In the genomic region with DNA sequence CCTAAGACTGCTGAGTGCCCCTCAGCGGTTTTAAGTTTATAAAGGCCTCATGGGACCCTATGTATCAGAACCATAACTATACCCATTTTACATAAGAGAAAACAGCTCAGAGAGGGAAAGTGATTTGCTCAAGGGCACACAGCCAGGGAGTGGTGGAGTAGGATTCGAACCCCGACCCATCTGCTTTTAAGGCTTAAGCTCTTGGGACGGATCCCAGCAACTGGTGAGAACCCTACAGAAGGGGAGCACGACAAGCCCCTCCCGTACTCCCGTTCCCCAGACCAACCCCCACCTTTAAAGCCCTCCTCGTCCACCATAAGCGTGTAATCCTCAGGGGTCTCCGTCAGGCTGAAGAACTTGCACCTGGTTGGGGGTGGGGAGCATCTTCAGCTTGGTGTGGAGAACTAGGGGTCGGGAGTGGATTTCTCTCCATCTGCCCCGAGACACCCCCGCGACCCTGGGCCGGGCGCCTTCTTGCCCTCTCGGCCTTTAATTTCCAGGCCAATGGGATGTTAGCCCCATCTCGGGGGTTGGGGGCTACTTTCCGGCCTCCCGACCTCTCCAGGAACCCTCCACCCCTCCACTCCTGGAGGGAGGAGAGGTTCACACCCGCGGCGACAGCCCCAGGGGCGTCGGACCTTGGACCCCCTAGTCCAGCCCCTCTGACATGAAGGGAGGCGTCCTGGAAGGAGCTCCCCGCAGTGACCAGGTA, we compare ENCODE assay signal across 8 cellular contexts. TPM values are rescaled to one million over a fixed set of nuclear protein-coding genes. Genes with fewer than 3 reads are reported as not detected.
DNase-seq lines count a peak whose midpoint lies in the region; ATAC-seq and TF ChIP-seq lines count a peak whose summit lies in the region.

No MANE protein-coding gene starts in this region.

- no peak for ATAC-seq in Right ventricle myocardium inferior
- no peak for ATAC-seq in left cardiac atrium

- no peak overlapping the region for H2AFZ ChIP-seq in mesenchymal stem cell (ENCODE audit: low read depth, low read length)

- peak overlapping the region; percentile 33 to 79 for H3K18ac ChIP-seq in mesenchymal stem cell (ENCODE audit: low read depth in 1 of 2, low read length in 2 of 2)

- peak overlapping the region; percentile 48 for H2BK5ac ChIP-seq in mesenchymal stem cell (ENCODE audit: low read depth, low read length, poor library complexity, severe bottlenecking)

- H3K23ac ChIP-seq in mesenchymal stem cell (ENCODE audit: low read length in 2 of 2): no peak overlapping the region

- intact Hi-C loops in Right ventricle myocardium inferior (cut with DNase I): loop anchor here (1.0 kb wide), 3 partner anchors 38 to 99 kb away; a partner anchor contains a TSS
- intact Hi-C loops in left cardiac atrium (cut with DNase I): loop anchor here in 1 of 2 donors (5.0 kb wide), 1 partner anchor 99 kb away; a partner anchor contains a TSS

- no peaks in the 10 kb centered on the region for H3K9me3 Mint-ChIP-seq in brain

- H3K79me1 ChIP-seq in mesenchymal stem cell (replicated peaks; ENCODE audit: low read length, poor library complexity, severe bottlenecking): peaks cover 13% of the 10 kb centered on the region

- DNase-seq in Right ventricle myocardium inferior (ENCODE audit: missing footprints) (peak; percentile 68), left cardiac atrium (no peak), mesenchymal stem cell (no peak), NOMO-1 treated with DMSO at 0.1 percent for 48 hours (lab: John Stamatoyannopoulos, UW; ENCODE audit: unreplicated experiment) (no peak), D341Med (ENCODE audit: low spot score) (no peak), T-helper 9 cell (no peak)

- no peaks in the 10 kb centered on the region for H3K27me3 ChIP-seq in mesenchymal stem cell (ENCODE audit: control insufficient read depth in 1 of 2, insufficient read depth in 1 of 2, low read length in 2 of 2)

- peak overlapping the region; percentile 91 for H3K9ac ChIP-seq in mesenchymal stem cell (ENCODE audit: low read length)

- H3K36me3 Mint-ChIP-seq in brain: peaks cover 4% of the 10 kb centered on the region

- H3K14ac ChIP-seq in mesenchymal stem cell (ENCODE audit: low read length in 2 of 2): peak overlapping the region in 1 of 2 experiments; percentile 14

- H4K8ac ChIP-seq in mesenchymal stem cell (ENCODE audit: low read length): no peak overlapping the region

- 16% methylated on average over 23 of the region's 27 CpGs for WGBS in mesenchymal stem cell
- WGBS in urinary bladder: 8% methylated on average over 27 of the region's 27 CpGs

- H4K91ac ChIP-seq in mesenchymal stem cell (ENCODE audit: low read length): peak overlapping the region; percentile 15

- peaks cover 38% of the 10 kb centered on the region for H3K4me1 ChIP-seq in mesenchymal stem cell (ENCODE audit: control insufficient read depth, insufficient read depth, low read depth, low read length)
- no peaks in the 10 kb centered on the region for H3K4me1 ChIP-seq in urinary bladder (ENCODE audit: insufficient read depth)

- peak overlapping the region; percentile 75 for H3K27ac ChIP-seq in mesenchymal stem cell (ENCODE audit: low read length, poor library complexity, severe bottlenecking)
- peak overlapping the region; percentile 79 for H3K27ac ChIP-seq in urinary bladder (ENCODE audit: low read depth)

- peak overlapping the region; percentile 78 for H2AK5ac ChIP-seq in mesenchymal stem cell (ENCODE audit: low read length, severe bottlenecking)

- peak overlapping the region; percentile 81 to 94 (median 86) for H3K4me3 Mint-ChIP-seq in brain

- peak overlapping the region; percentile 75 to 94 (median 90) for H3K27ac Mint-ChIP-seq in brain

- H3K27me3 Mint-ChIP-seq in brain: no peaks in the 10 kb centered on the region

- peak overlapping the region; percentile 87 to 92 for H3K4me3 ChIP-seq in mesenchymal stem cell (ENCODE audit: insufficient read depth in 1 of 2, low read depth in 1 of 2, low read length in 2 of 2)
- peak overlapping the region; percentile 87 for H3K4me3 ChIP-seq in urinary bladder (ENCODE audit: low read depth, low read length)

- H3K4me2 ChIP-seq in mesenchymal stem cell (ENCODE audit: low read length, poor library complexity, severe bottlenecking): peak overlapping the region; percentile 82

- no peak overlapping the region for H2BK120ac ChIP-seq in mesenchymal stem cell (ENCODE audit: low read depth, low read length)

- H2BK12ac ChIP-seq in mesenchymal stem cell (ENCODE audit: low read length in 2 of 2): peak overlapping the region in 1 of 2 experiments; percentile 40

- peaks cover 41 to 64% of the 10 kb centered on the region in 2 experiments for H3K36me3 ChIP-seq in mesenchymal stem cell (ENCODE audit: control insufficient read depth in 1 of 2, insufficient read depth in 2 of 2, low read depth in 1 of 2, low read length in 2 of 2)
- H3K36me3 ChIP-seq in urinary bladder (ENCODE audit: insufficient read depth): peaks cover 2% of the 10 kb centered on the region

- H3K4ac ChIP-seq in mesenchymal stem cell (ENCODE audit: low read depth in 1 of 2, low read length in 2 of 2): peak overlapping the region; percentile 24 to 75

- H3K4me1 Mint-ChIP-seq in brain: peaks cover 22% of the 10 kb centered on the region

- H2BK15ac ChIP-seq in mesenchymal stem cell (ENCODE audit: low read depth, poor library complexity, severe bottlenecking): no peak overlapping the region

- H3K9me3 ChIP-seq in mesenchymal stem cell (ENCODE audit: control insufficient read depth, low read length): no peaks in the 10 kb centered on the region

- TF ChIP-seq CTCF in brain (conservative IDR thresholded peaks at IDR 0.05): no peak

RNA-seq across cellular contexts. Expression of a gene that starts 0.7 kb away (rescaled TPM):
- total RNA-seq in Right ventricle myocardium inferior (8.2 TPM), left cardiac atrium (1 to 10 TPM; 7.4 to 9.4 TPM), urinary bladder (7.5 TPM)
- polyA plus RNA-seq in brain (ENCODE audit: insufficient read depth, low read depth, low replicate concordance) (6.8 TPM), urinary bladder (21.7 TPM)
- polyA plus RNA-seq in mesenchymal stem cell (2013, experiment 1 of 2): 9.7 TPM
- polyA plus RNA-seq in mesenchymal stem cell (2013, experiment 2 of 2): 8.7 TPM

RNA-seq across cellular contexts. Expression of a gene that starts 21.9 kb away (rescaled TPM):
- total RNA-seq in Right ventricle myocardium inferior: 0.19 TPM
- total RNA-seq in left cardiac atrium: 1 to 10 TPM in 1 of 2 donors, under 1 TPM in 1; 0.56 to 1.4 TPM
- not detected for polyA plus RNA-seq in brain (ENCODE audit: insufficient read depth, low read depth, low replicate concordance)
- not detected for polyA plus RNA-seq in mesenchymal stem cell (2013, experiment 1 of 2)
- not detected for polyA plus RNA-seq in mesenchymal stem cell (2013, experiment 2 of 2)
- 0.32 TPM for total RNA-seq in urinary bladder
- 1.3 TPM for polyA plus RNA-seq in urinary bladder

RNA-seq across cellular contexts. Expression of a gene that starts 38.2 kb away (rescaled TPM):
- total RNA-seq in Right ventricle myocardium inferior: 7.1 TPM
- total RNA-seq in left cardiac atrium: 10 to 100 TPM; 11.9 to 12.3 TPM
- polyA plus RNA-seq in brain (ENCODE audit: insufficient read depth, low read depth, low replicate concordance): 13.6 TPM
- 15.7 TPM for polyA plus RNA-seq in mesenchymal stem cell (2013, experiment 1 of 2)
- 14.0 TPM for polyA plus RNA-seq in mesenchymal stem cell (2013, experiment 2 of 2)
- total RNA-seq in urinary bladder: 8.4 TPM
- 31.7 TPM for polyA plus RNA-seq in urinary bladder

RNA-seq across cellular contexts. Expression of a gene that starts 42.0 kb away (rescaled TPM):
- total RNA-seq in Right ventricle myocardium inferior (0.27 TPM), left cardiac atrium (1 to 10 TPM in 1 of 2 donors, under 1 TPM in 1; 0.94 to 7.0 TPM), urinary bladder (4.8 TPM)
- polyA plus RNA-seq in brain (ENCODE audit: insufficient read depth, low read depth, low replicate concordance) (0.22 TPM), urinary bladder (1.1 TPM)
- polyA plus RNA-seq in mesenchymal stem cell (2013, experiment 1 of 2): 10.2 TPM
- 9.7 TPM for polyA plus RNA-seq in mesenchymal stem cell (2013, experiment 2 of 2)
